Comparison of ENCODE assay signal across 18 cellular contexts in genomic region chr1:247638781-247639180, GRCh38. TPM values are rescaled to one million over a fixed set of nuclear protein-coding genes. Genes with fewer than 3 reads are reported as not detected.
DNase-seq lines count a peak whose midpoint lies in the region; ATAC-seq, FAIRE-seq and TF ChIP-seq lines count a peak whose summit lies in the region.
"Had no signal": no experiment of that assay in that cellular context is flagged by ENCODE, and none has a peak within 500 bp of the region (broad histone marks: within the 10 kb centered on the region; RNA-seq: fewer than 3 reads in every experiment).

No MANE protein-coding gene starts in this region.

- TF ChIP-seq POLR2A in K562 (conservative IDR thresholded peaks at IDR 0.05) (no peak), transverse colon (IDR thresholded peaks at IDR 0.05) (no peak)

- peak overlapping the region; percentile 0 to 67 for H3K4me3 Mint-ChIP-seq in activated T-cell treated with anti-CD3 and anti-CD28 coated beads, Interleukin-2, amount 50 U/mL, for 72 hours
- H3K4me3 Mint-ChIP-seq in activated T-cell treated with anti-CD3 and anti-CD28 coated beads, Interleukin-2, amount 50 U/mL, for 4 hours, result no peak overlapping the region

- POLR2A ChIA-PET in K562 (lab: Yijun Ruan, JAX), result interaction anchor here (0.7 kb wide), 1 partner anchor 9 kb away, joined by 3 read pairs; no protein-coding TSS in a partner anchor

- H3K9me3 ChIP-seq in K562 (replicated peaks; ENCODE audit: control insufficient read depth, insufficient read depth, low read depth, low read length) (no peaks in the 10 kb centered on the region; the same call in 1 of the 2 replicates), mucosa of rectum (ENCODE audit: control insufficient read depth in 2 of 2, low read length in 2 of 2) (no peaks in the 10 kb centered on the region), transverse colon (no peaks in the 10 kb centered on the region)
- H3K9me3 ChIP-seq: gastrocnemius medialis, HAP-1 had no signal

- H3K9ac ChIP-seq in K562 (ENCODE audit: insufficient read depth in 1 of 2, low read depth in 2 of 2, low read length in 2 of 2), result no peak overlapping the region
- H3K9ac ChIP-seq in mucosa of rectum (ENCODE audit: low read depth in 1 of 2, low read length in 2 of 2), result no peak overlapping the region

- H3K4me2 ChIP-seq in K562 (ENCODE audit: insufficient read depth, low read length), result no peak overlapping the region

- H3K27ac ChIP-seq in K562 (ENCODE audit: extremely low read depth, low read depth, low read length) (no peak overlapping the region), mucosa of rectum (ENCODE audit: low read depth in 2 of 2, low read length in 2 of 2) (peak overlapping the region in 1 of 2 donors; percentile 80), transverse colon (peak overlapping the region; percentile 58 to 89 (median 79))
- H3K27ac ChIP-seq: epithelial cell of prostate had no signal

- intact Hi-C loops in K562 (cut with micrococcal nuclease), result no loop called here
- intact Hi-C loops in transverse colon (cut with DNase I; ENCODE audit: low total_unique reads), result no loop called here

- in situ Hi-C loops in K562 (cut with MboI), result no loop called here
- in situ Hi-C loops in transverse colon (cut with MboI; ENCODE audit: low pct_ligation_motif_present in 1 of 4, low pct_unique_long_range_greater_than_20kb in 1 of 4, low sequenced_read_pairs in 3 of 4), result no loop called here
- in situ Hi-C loops in ACHN (cut with HindIII; ENCODE audit: low pct_ligation_motif_present, low pct_unique_long_range_greater_than_20kb, low sequenced_read_pairs), result no loop called here

- no peak for ATAC-seq in activated T-cell treated with anti-CD3 and anti-CD28 coated beads, Interleukin-2, amount 50 U/mL, for 72 hours (replicated peaks in 1 of 2)
- no peak for ATAC-seq in activated T-cell treated with anti-CD3 and anti-CD28 coated beads, Interleukin-2, amount 50 U/mL, for 4 hours
- ATAC-seq in K562 (no peak), GM21717 (IDR thresholded peaks at IDR 0.05; ENCODE audit: unreplicated experiment) (no peak)

- CTCF ChIA-PET in K562 (lab: Yijun Ruan, JAX; ENCODE audit: low intra/inter-chr PET ratio), result no interaction called here

- H3K4me1 ChIP-seq in K562 (replicated peaks in 1 of 2; ENCODE audit: control insufficient read depth in 2 of 2, insufficient read depth in 2 of 2, low read length in 2 of 2) (peaks cover 0 to 7% of the 10 kb centered on the region in 2 experiments; a peak in 1 of 5 replicates), mucosa of rectum (ENCODE audit: control insufficient read depth in 2 of 2, insufficient read depth in 2 of 2, low read length in 2 of 2) (peaks cover 0 to 7% of the 10 kb centered on the region in 2 donors), transverse colon (peaks cover 0 to 9% (median 3%) of the 10 kb centered on the region in 4 donors)
- H3K4me1 ChIP-seq: gastrocnemius medialis, HAP-1 had no signal

- H3K36me3 ChIP-seq in K562 (ENCODE audit: control insufficient read depth, insufficient read depth, low read length) (no peaks in the 10 kb centered on the region), mucosa of rectum (ENCODE audit: control insufficient read depth in 2 of 2, insufficient read depth in 2 of 2, low read length in 2 of 2) (no peaks in the 10 kb centered on the region), transverse colon (no peaks in the 10 kb centered on the region)
- H3K36me3 ChIP-seq: gastrocnemius medialis, HAP-1 had no signal

- no peak for FAIRE-seq in K562 (lab: Jason Lieb, UNC)

- no peaks in the 10 kb centered on the region for H3K79me2 ChIP-seq in K562 (ENCODE audit: control insufficient read depth, insufficient read depth, low read length)

- H4K20me1 ChIP-seq in K562 (replicated peaks; ENCODE audit: control insufficient read depth, insufficient read depth, low read length), result no peaks in the 10 kb centered on the region

- no peak overlapping the region for H3K27ac Mint-ChIP-seq in activated T-cell treated with anti-CD3 and anti-CD28 coated beads, Interleukin-2, amount 50 U/mL, for 72 hours

- TF ChIP-seq EP300 in K562 (IDR thresholded peaks at IDR 0.05; ENCODE audit: low read length) (no peak), transverse colon (IDR thresholded peaks at IDR 0.05; ENCODE audit: low read depth) (no peak)

- H3K4me1 Mint-ChIP-seq in activated T-cell treated with anti-CD3 and anti-CD28 coated beads, Interleukin-2, amount 50 U/mL, for 72 hours (ENCODE audit: low read depth), result peaks cover 7% of the 10 kb centered on the region
- no peaks in the 10 kb centered on the region for H3K4me1 Mint-ChIP-seq in activated T-cell treated with anti-CD3 and anti-CD28 coated beads, Interleukin-2, amount 50 U/mL, for 4 hours (ENCODE audit: low read depth)

- TF ChIP-seq CTCF in K562 (IDR thresholded peaks at IDR 0.05 in 2 of 3, conservative IDR thresholded peaks at IDR 0.05 in 1 of 3; ENCODE audit: insufficient read depth in 2 of 3, low read depth in 1 of 3, low read length in 3 of 3) (no peak), transverse colon (IDR thresholded peaks at IDR 0.05) (no peak)

- no peak for DNase-seq in activated T-cell treated with anti-CD3 and anti-CD28 coated beads, Interleukin-2, amount 50 U/mL, for 72 hours
- DNase-seq in activated T-cell treated with anti-CD3 and anti-CD28 coated beads, Interleukin-2, amount 50 U/mL, for 4 hours, result no peak
- DNase-seq in K562 (ENCODE audit: extremely low read depth in 1 of 4, low spot score in 3 of 4) (no peak), transverse colon (peak; percentile 80), ACHN (no peak), amygdala (lab: John Stamatoyannopoulos, UW) (no peak)
- DNase-seq: NCI-H1417 treated with DMSO at 0.1 percent for 48 hours had no signal

- H3K9me3 Mint-ChIP-seq in activated T-cell treated with anti-CD3 and anti-CD28 coated beads, Interleukin-2, amount 50 U/mL, for 72 hours, result peaks cover 3 to 7% of the 10 kb centered on the region in 2 donors
- H3K9me3 Mint-ChIP-seq in activated T-cell treated with anti-CD3 and anti-CD28 coated beads, Interleukin-2, amount 50 U/mL, for 4 hours, result peaks cover 5% of the 10 kb centered on the region

- peak overlapping the region; percentile 68; the same call in 1 of the 2 replicates for H2AFZ ChIP-seq in K562 (ENCODE audit: low read depth, low read length)

- H3K36me3 Mint-ChIP-seq in activated T-cell treated with anti-CD3 and anti-CD28 coated beads, Interleukin-2, amount 50 U/mL, for 72 hours (ENCODE audit: insufficient read depth in 2 of 2), result no peaks in the 10 kb centered on the region
- H3K36me3 Mint-ChIP-seq in activated T-cell treated with anti-CD3 and anti-CD28 coated beads, Interleukin-2, amount 50 U/mL, for 4 hours (ENCODE audit: insufficient read depth), result no peaks in the 10 kb centered on the region

- peaks cover 34% of the 10 kb centered on the region for H3K27me3 Mint-ChIP-seq in activated T-cell treated with anti-CD3 and anti-CD28 coated beads, Interleukin-2, amount 50 U/mL, for 72 hours (ENCODE audit: low read depth)
- peaks cover 22% of the 10 kb centered on the region for H3K27me3 Mint-ChIP-seq in activated T-cell treated with anti-CD3 and anti-CD28 coated beads, Interleukin-2, amount 50 U/mL, for 4 hours (ENCODE audit: low read depth)

- no TSS peak for BruUV-seq in K562 (replicated peaks; lab: Mats Ljungman, UMichigan)

- TF ChIP-seq RAD21 in K562 (CRISPR knock-in tag; conservative IDR thresholded peaks at IDR 0.05 in 1 of 2, IDR thresholded peaks at IDR 0.05 in 1 of 2), result no peak

- no peak overlapping the region for H3K4me3 ChIP-seq in K562
- peak overlapping the region; percentile 26 to 71 for H3K4me3 ChIP-seq in mucosa of rectum (ENCODE audit: low read length in 2 of 2)
- H3K4me3 ChIP-seq in transverse colon, result peak overlapping the region in 2 of 4 donors; percentile 37 to 39
- H3K4me3 ChIP-seq: HAP-1 had no signal

- H3K27me3 ChIP-seq in K562 (ENCODE audit: control insufficient read depth in 2 of 2, insufficient read depth in 2 of 2, low read length in 2 of 2), result no peaks in the 10 kb centered on the region
- H3K27me3 ChIP-seq in mucosa of rectum (ENCODE audit: control insufficient read depth in 2 of 2, insufficient read depth in 2 of 2, low read length in 2 of 2), result no peaks in the 10 kb centered on the region
- no peaks in the 10 kb centered on the region for H3K27me3 ChIP-seq in transverse colon
- H3K27me3 ChIP-seq: gastrocnemius medialis had no signal

- no peaks in the 10 kb centered on the region for H3K9me1 ChIP-seq in K562 (ENCODE audit: control insufficient read depth, insufficient read depth, low read length)

- whole genome bisulfite sequencing in K562 (ENCODE audit: insufficient coverage, low coverage, missing lambda C conversion rate), result 0% methylated on average over 6 of the region's 6 CpGs
- WGBS in transverse colon (ENCODE audit: low coverage in 1 of 2), 2 donors, result 38 to 47% methylated on average over 4 to 6 of the region's 6 CpGs

RNA-seq across cellular contexts. Expression of gene OR2G3, which starts 33.4 kb away (rescaled TPM):
- total RNA-seq in activated T-cell treated with anti-CD3 and anti-CD28 coated beads, Interleukin-2, amount 50 U/mL, for 72 hours, result not detected
- not detected for total RNA-seq in activated T-cell treated with anti-CD3 and anti-CD28 coated beads, Interleukin-2, amount 50 U/mL, for 4 hours
- total RNA-seq in K562 (2011; cell fraction: chromatin; rRNA removed; ENCODE audit: low replicate concordance), result not detected in 2 replicates
- total RNA-seq in K562 (2011; cell fraction: nucleolus; rRNA removed), result not detected in 2 replicates
- total RNA-seq in K562 (2011; cell fraction: nucleoplasm; rRNA removed), result not detected in 2 replicates
- total RNA-seq in K562 (2014; rRNA removed), result not detected in 2 replicates
- not detected in 2 replicates for total RNA-seq in K562 (2014; rRNA removed; fragmentation: Illumina TruSeq; extraction: Trizol)
- total RNA-seq in K562 (2015; rRNA removed; fragmentation: Illumina TruSeq; extraction: Trizol), result not detected in 2 replicates
- not detected in 2 replicates for total RNA-seq in K562 (2021)
- not detected in 2 replicates for polyA plus RNA-seq in K562 (2011; rRNA removed)
- not detected in 2 replicates for polyA plus RNA-seq in K562 (2011; cell fraction: cytosol; rRNA removed)
- not detected in 2 replicates for polyA plus RNA-seq in K562 (2011; cell fraction: nucleus; rRNA removed)
- not detected in 2 replicates for polyA plus RNA-seq in K562 (2012)
- not detected in 2 replicates for polyA plus RNA-seq in K562 (2014; fragmentation: Illumina TruSeq; extraction: Trizol)
- not detected for polyA plus RNA-seq in K562 (2014; fragmentation: Nextera tagmentation; extraction: Ambion mirVana)
- polyA plus RNA-seq in K562 (2014; rRNA removed), result not detected in 2 replicates
- polyA minus RNA-seq in K562 (2011; rRNA and poly(A)+ RNA removed), result not detected in 2 replicates
- not detected in 2 replicates for polyA minus RNA-seq in K562 (2011; cell fraction: cytosol; rRNA and poly(A)+ RNA removed)
- not detected in 2 replicates for polyA minus RNA-seq in K562 (2011; cell fraction: nucleus; rRNA and poly(A)+ RNA removed)
- not detected for total RNA-seq in transverse colon
- total RNA-seq: gastrocnemius medialis, LHCN-M2, lung, right cardiac atrium, RPMI7951, subcutaneous adipose tissue had no signal
- polyA plus RNA-seq: AG04450, lung, right cardiac atrium had no signal

RNA-seq across cellular contexts. Expression of gene OR13G1, which starts 40.8 kb away (rescaled TPM):
- not detected for total RNA-seq in activated T-cell treated with anti-CD3 and anti-CD28 coated beads, Interleukin-2, amount 50 U/mL, for 72 hours
- not detected for total RNA-seq in activated T-cell treated with anti-CD3 and anti-CD28 coated beads, Interleukin-2, amount 50 U/mL, for 4 hours
- not detected in 2 replicates for total RNA-seq in K562 (2011; cell fraction: chromatin; rRNA removed; ENCODE audit: low replicate concordance)
- not detected in 2 replicates for total RNA-seq in K562 (2011; cell fraction: nucleolus; rRNA removed)
- not detected in 2 replicates for total RNA-seq in K562 (2011; cell fraction: nucleoplasm; rRNA removed)
- not detected in 2 replicates for total RNA-seq in K562 (2014; rRNA removed)
- not detected in 2 replicates for total RNA-seq in K562 (2014; rRNA removed; fragmentation: Illumina TruSeq; extraction: Trizol)
- not detected in 2 replicates for total RNA-seq in K562 (2015; rRNA removed; fragmentation: Illumina TruSeq; extraction: Trizol)
- not detected in 2 replicates for total RNA-seq in K562 (2021)
- polyA plus RNA-seq in K562 (2011; rRNA removed), result not detected in 2 replicates
- not detected in 2 replicates for polyA plus RNA-seq in K562 (2011; cell fraction: cytosol; rRNA removed)
- polyA plus RNA-seq in K562 (2011; cell fraction: nucleus; rRNA removed), result not detected in 2 replicates
- polyA plus RNA-seq in K562 (2012), result not detected in 2 replicates
- not detected in 2 replicates for polyA plus RNA-seq in K562 (2014; fragmentation: Illumina TruSeq; extraction: Trizol)
- not detected for polyA plus RNA-seq in K562 (2014; fragmentation: Nextera tagmentation; extraction: Ambion mirVana)
- polyA plus RNA-seq in K562 (2014; rRNA removed), result not detected in 2 replicates
- polyA minus RNA-seq in K562 (2011; rRNA and poly(A)+ RNA removed), result not detected in 2 replicates
- polyA minus RNA-seq in K562 (2011; cell fraction: cytosol; rRNA and poly(A)+ RNA removed), result not detected in 2 replicates
- not detected in 2 replicates for polyA minus RNA-seq in K562 (2011; cell fraction: nucleus; rRNA and poly(A)+ RNA removed)
- not detected for total RNA-seq in transverse colon
- total RNA-seq: gastrocnemius medialis, LHCN-M2, lung, right cardiac atrium, RPMI7951, subcutaneous adipose tissue had no signal
- polyA plus RNA-seq: AG04450, lung, right cardiac atrium had no signal

RNA-seq across cellular contexts. Expression of gene OR2G2, which starts 50.6 kb away (rescaled TPM):
- total RNA-seq in activated T-cell treated with anti-CD3 and anti-CD28 coated beads, Interleukin-2, amount 50 U/mL, for 72 hours, result not detected
- total RNA-seq in activated T-cell treated with anti-CD3 and anti-CD28 coated beads, Interleukin-2, amount 50 U/mL, for 4 hours, result not detected
- not detected in 2 replicates for total RNA-seq in K562 (2011; cell fraction: chromatin; rRNA removed; ENCODE audit: low replicate concordance)
- not detected in 2 replicates for total RNA-seq in K562 (2011; cell fraction: nucleolus; rRNA removed)
- total RNA-seq in K562 (2011; cell fraction: nucleoplasm; rRNA removed), result not detected in 2 replicates
- total RNA-seq in K562 (2014; rRNA removed) (not detected in 2 replicates), K562 (2014; rRNA removed; fragmentation: Illumina TruSeq; extraction: Trizol) (not detected in 2 replicates), K562 (2015; rRNA removed; fragmentation: Illumina TruSeq; extraction: Trizol) (not detected in 2 replicates), K562 (2021) (not detected in 2 replicates), transverse colon (not detected)
- polyA plus RNA-seq in K562 (2011; rRNA removed) (not detected in 2 replicates), K562 (2014; fragmentation: Illumina TruSeq; extraction: Trizol) (not detected in 2 replicates), K562 (2014; fragmentation: Nextera tagmentation; extraction: Ambion mirVana) (not detected), K562 (2014; rRNA removed) (not detected in 2 replicates)
- polyA plus RNA-seq in K562 (2011; cell fraction: cytosol; rRNA removed), result not detected in 2 replicates
- polyA plus RNA-seq in K562 (2011; cell fraction: nucleus; rRNA removed), result not detected in 2 replicates
- not detected in 2 replicates for polyA plus RNA-seq in K562 (2012)
- polyA minus RNA-seq in K562 (2011; rRNA and poly(A)+ RNA removed), result not detected in 2 replicates
- polyA minus RNA-seq in K562 (2011; cell fraction: cytosol; rRNA and poly(A)+ RNA removed), result not detected in 2 replicates
- not detected in 2 replicates for polyA minus RNA-seq in K562 (2011; cell fraction: nucleus; rRNA and poly(A)+ RNA removed)
- total RNA-seq: gastrocnemius medialis, LHCN-M2, lung, right cardiac atrium, RPMI7951, subcutaneous adipose tissue had no signal
- polyA plus RNA-seq: AG04450, lung, right cardiac atrium had no signal
